ENCODE assay signal across 22 cellular contexts in genomic region chr4:91128519-91128918, GRCh38.
DNase-seq lines count a peak whose midpoint lies in the region; FAIRE-seq and TF ChIP-seq lines count a peak whose summit lies in the region.
"Had no signal": no experiment of that assay in that cellular context is flagged by ENCODE, and none has a peak within 500 bp of the region (broad histone marks: within the 10 kb centered on the region; RNA-seq: fewer than 3 reads in every experiment).

No MANE protein-coding gene starts in this region.

- H3K27me3 ChIP-seq in H1 (replicated peaks in 1 of 4; ENCODE audit: control insufficient read depth in 3 of 4, extremely low read depth in 1 of 4, insufficient read depth in 3 of 4, low read length in 3 of 4) (no peaks in the 10 kb centered on the region), left ventricle myocardium inferior (ENCODE audit: low read depth) (no peaks in the 10 kb centered on the region)

- peaks cover 0 to 5% (median 0%) of the 10 kb centered on the region in 4 experiments; a peak in 1 of 7 replicates for H3K4me1 ChIP-seq in H1 (replicated peaks in 1 of 4; ENCODE audit: control insufficient read depth in 3 of 4, insufficient read depth in 4 of 4, low read length in 3 of 4)
- peaks cover 21% of the 10 kb centered on the region for H3K4me1 ChIP-seq in left ventricle myocardium inferior
- H3K4me1 ChIP-seq: BE2C had no signal

- H3K27ac ChIP-seq in H1 (ENCODE audit: low read depth, low read length): no peak overlapping the region
- peak overlapping the region; percentile 50 for H3K27ac ChIP-seq in left ventricle myocardium inferior (replicated peaks)

- H3K4me1 Mint-ChIP-seq in glutamatergic neuron (ENCODE audit: low read depth, unreplicated experiment): peaks cover 15% of the 10 kb centered on the region
- H3K4me1 Mint-ChIP-seq in nephron: peaks cover 7% of the 10 kb centered on the region
- H3K4me1 Mint-ChIP-seq in activated CD4-positive, alpha-beta memory T cell treated with anti-CD3 and anti-CD28 coated beads, Interleukin-2, amount 10 ng/mL, durations not matched to agents 7 days and 5 days: no peaks in the 10 kb centered on the region
- H3K4me1 Mint-ChIP-seq: CD4-positive, CD25-positive, alpha-beta regulatory T cell; CD8-positive, alpha-beta memory T cell had no signal

- H3K27ac Mint-ChIP-seq in glutamatergic neuron (ENCODE audit: unreplicated experiment) (peak overlapping the region; percentile 60), nephron (peak overlapping the region; percentile 2 to 82 (median 78))
- no peak overlapping the region for H3K27ac Mint-ChIP-seq in activated CD4-positive, alpha-beta memory T cell treated with anti-CD3 and anti-CD28 coated beads, Interleukin-2, amount 10 ng/mL, durations not matched to agents 7 days and 5 days
- H3K27ac Mint-ChIP-seq: CD4-positive, CD25-positive, alpha-beta regulatory T cell; CD8-positive, alpha-beta memory T cell had no signal

- H3K9me3 Mint-ChIP-seq in glutamatergic neuron (ENCODE audit: unreplicated experiment): no peaks in the 10 kb centered on the region
- H3K9me3 Mint-ChIP-seq in nephron: no peaks in the 10 kb centered on the region
- H3K9me3 Mint-ChIP-seq in activated CD4-positive, alpha-beta memory T cell treated with anti-CD3 and anti-CD28 coated beads, Interleukin-2, amount 10 ng/mL, durations not matched to agents 7 days and 5 days: no peaks in the 10 kb centered on the region
- H3K9me3 Mint-ChIP-seq: H9 had no signal

- DNase-seq in H1 (ENCODE audit: low read depth in 1 of 2, low spot score in 2 of 2): no peak
- DNase-seq in glutamatergic neuron: no peak
- DNase-seq in left ventricle myocardium inferior: no peak
- no peak for DNase-seq in NOMO-1 treated with DMSO at 0.1 percent for 48 hours (lab: John Stamatoyannopoulos, UW; ENCODE audit: unreplicated experiment)
- DNase-seq in SIG-M5 (lab: John Stamatoyannopoulos, UW): no peak
- DNase-seq in activated CD4-positive, alpha-beta memory T cell treated with anti-CD3 and anti-CD28 coated beads, Interleukin-2, amount 10 ng/mL, durations not matched to agents 7 days and 5 days: no peak
- DNase-seq: ACHN; BE2C; C1 segment of cervical spinal cord; CD4-positive, CD25-positive, alpha-beta regulatory T cell; CD8-positive, alpha-beta memory T cell; COR-L47; DMS 273 treated with DMSO at 0.1 percent for 48 hours; DMS53; DND-41; EL; GOT3; H9 had no signal

- no peak overlapping the region for H3K56ac ChIP-seq in H1 (replicated peaks; ENCODE audit: insufficient read length, low read depth, low read length)

- TF ChIP-seq POLR2A in H1 (IDR thresholded peaks at IDR 0.05; ENCODE audit: control extremely low read depth in 1 of 2, low read depth in 2 of 2, low read length in 2 of 2): no peak

- intact Hi-C loops in left ventricle myocardium inferior (cut with micrococcal nuclease): no loop called here

- no peak overlapping the region for H3K4ac ChIP-seq in H1 (replicated peaks; ENCODE audit: insufficient read length, low read depth, low read length)

- H3K79me1 ChIP-seq in H1 (ENCODE audit: low read depth, low read length): no peaks in the 10 kb centered on the region

- TF ChIP-seq CTCF in H1 (IDR thresholded peaks at IDR 0.05; ENCODE audit: control extremely low read depth in 1 of 3, insufficient read depth in 1 of 3, low read depth in 1 of 3, low read length in 3 of 3) (no peak), glutamatergic neuron (IDR thresholded peaks at IDR 0.05; ENCODE audit: partially characterized antibody, unreplicated experiment) (no peak), left ventricle myocardium inferior (IDR thresholded peaks at IDR 0.05; ENCODE audit: borderline replicate concordance) (no peak), nephron (IDR thresholded peaks at IDR 0.05; ENCODE audit: unreplicated experiment in 3 of 3) (no peak)

- no peak overlapping the region for H3K4me2 ChIP-seq in H1 (ENCODE audit: insufficient read depth in 1 of 2, low read depth in 2 of 2, low read length in 2 of 2)

- TF ChIP-seq RAD21 in H1 (IDR thresholded peaks at IDR 0.05 in 1 of 2, conservative IDR thresholded peaks at IDR 0.05 in 1 of 2; ENCODE audit: low read depth in 2 of 2, low read length in 2 of 2): no peak

- no peaks in the 10 kb centered on the region for H3K9me3 ChIP-seq in H1 (ENCODE audit: insufficient read depth in 2 of 2, low read depth in 1 of 2, low read length in 1 of 2)
- no peaks in the 10 kb centered on the region for H3K9me3 ChIP-seq in left ventricle myocardium inferior (replicated peaks)
- H3K9me3 ChIP-seq: BE2C had no signal

- H3K27me3 Mint-ChIP-seq in glutamatergic neuron (ENCODE audit: unreplicated experiment) (no peaks in the 10 kb centered on the region), nephron (ENCODE audit: low read depth) (no peaks in the 10 kb centered on the region)
- H3K27me3 Mint-ChIP-seq in activated CD4-positive, alpha-beta memory T cell treated with anti-CD3 and anti-CD28 coated beads, Interleukin-2, amount 10 ng/mL, durations not matched to agents 7 days and 5 days: no peaks in the 10 kb centered on the region
- H3K27me3 Mint-ChIP-seq: CD4-positive, CD25-positive, alpha-beta regulatory T cell; CD8-positive, alpha-beta memory T cell had no signal

- no peak overlapping the region for H2BK20ac ChIP-seq in H1 (ENCODE audit: low read length)

- H2BK5ac ChIP-seq in H1 (ENCODE audit: low read depth, low read length): no peak overlapping the region

- H3K14ac ChIP-seq in H1 (ENCODE audit: insufficient read length): no peak overlapping the region

- no peaks in the 10 kb centered on the region for H4K20me1 ChIP-seq in H1 (replicated peaks in 1 of 2; ENCODE audit: control insufficient read depth in 1 of 2, insufficient read depth in 2 of 2, low read length in 2 of 2)

- CTCF ChIA-PET in H1 (lab: Charles Lee; ENCODE audit: partially characterized antibody): interaction anchor here (1.2 kb wide), 1 partner anchor 12 kb away, joined by 3 read pairs; no protein-coding TSS in a partner anchor
- CTCF ChIA-PET in activated CD4-positive, alpha-beta memory T cell treated with anti-CD3 and anti-CD28 coated beads, Interleukin-2, amount 10 ng/mL, durations not matched to agents 7 days and 5 days (lab: Charles Lee): no interaction called here

- no peak for FAIRE-seq in H1 (lab: Jason Lieb, UNC)
- FAIRE-seq: A204.1, GM12878, HepG2 had no signal

- H2BK120ac ChIP-seq in H1 (replicated peaks; ENCODE audit: low read depth, low read length): no peak overlapping the region

- no peak overlapping the region for H2BK15ac ChIP-seq in H1 (ENCODE audit: low read length)

- H3K23ac ChIP-seq in H1 (ENCODE audit: insufficient read length): no peak overlapping the region

- no peak for TF ChIP-seq EP300 in H1 (IDR thresholded peaks at IDR 0.05; ENCODE audit: borderline replicate concordance in 1 of 2, low read depth in 2 of 2, low read length in 2 of 2)

- H3K4me3 Mint-ChIP-seq in glutamatergic neuron (ENCODE audit: unreplicated experiment) (no peak overlapping the region), nephron (no peak overlapping the region)
- no peak overlapping the region for H3K4me3 Mint-ChIP-seq in activated CD4-positive, alpha-beta memory T cell treated with anti-CD3 and anti-CD28 coated beads, Interleukin-2, amount 10 ng/mL, durations not matched to agents 7 days and 5 days
- H3K4me3 Mint-ChIP-seq: CD4-positive, CD25-positive, alpha-beta regulatory T cell; CD8-positive, alpha-beta memory T cell; H9 had no signal

- 91% methylated on average over 4 of the region's 4 CpGs; no CpG with 5 or more reads in 1 of the 2 experiments for WGBS in H1 (ENCODE audit: extremely low coverage in 1 of 2, insufficient coverage in 1 of 2, insufficient read length in 1 of 2, insufficient replicate concordance in 2 of 2, low coverage in 1 of 2, low lambda C conversion rate in 2 of 2, missing lambda C conversion rate in 1 of 2), 2 experiments

- H3K36me3 Mint-ChIP-seq in glutamatergic neuron (ENCODE audit: unreplicated experiment) (no peaks in the 10 kb centered on the region), nephron (ENCODE audit: low read depth) (no peaks in the 10 kb centered on the region)
- no peaks in the 10 kb centered on the region for H3K36me3 Mint-ChIP-seq in activated CD4-positive, alpha-beta memory T cell treated with anti-CD3 and anti-CD28 coated beads, Interleukin-2, amount 10 ng/mL, durations not matched to agents 7 days and 5 days (ENCODE audit: low read depth)
- H3K36me3 Mint-ChIP-seq: CD4-positive, CD25-positive, alpha-beta regulatory T cell; CD8-positive, alpha-beta memory T cell had no signal

- no peak overlapping the region for H4K5ac ChIP-seq in H1 (ENCODE audit: insufficient read length, low read depth, low read length)

- no peak overlapping the region for H3K9ac ChIP-seq in H1 (replicated peaks in 1 of 4; ENCODE audit: extremely low read depth in 1 of 4, low read depth in 3 of 4, low read length in 3 of 4)

- no peak overlapping the region for H4K91ac ChIP-seq in H1 (replicated peaks; ENCODE audit: insufficient read length, low read length)

- no peak overlapping the region for H3K18ac ChIP-seq in H1 (ENCODE audit: extremely low read depth, low read length)

- H2AK5ac ChIP-seq in H1 (ENCODE audit: low read depth, low read length): no peak overlapping the region

- POLR2A ChIA-PET in H1 (lab: Charles Lee; ENCODE audit: partially characterized antibody): no interaction called here
- POLR2A ChIA-PET in activated CD4-positive, alpha-beta memory T cell treated with anti-CD3 and anti-CD28 coated beads, Interleukin-2, amount 10 ng/mL, durations not matched to agents 7 days and 5 days (lab: Charles Lee): no interaction called here

- no peaks in the 10 kb centered on the region for H3K79me2 ChIP-seq in H1 (ENCODE audit: control insufficient read depth in 1 of 2, insufficient read depth in 2 of 2, low read length in 2 of 2)

- H3K4me3 ChIP-seq in H1 (ENCODE audit: extremely low read depth in 1 of 4, insufficient read depth in 2 of 4, low read depth in 3 of 4, low read length in 4 of 4) (no peak overlapping the region), left ventricle myocardium inferior (no peak overlapping the region)
- H3K4me3 ChIP-seq: GM12878 had no signal

- H3K23me2 ChIP-seq in H1 (ENCODE audit: low read depth, low read length): no peaks in the 10 kb centered on the region

- H3K36me3 ChIP-seq in H1 (ENCODE audit: control insufficient read depth in 2 of 4, insufficient read depth in 4 of 4, low read length in 3 of 4) (no peaks in the 10 kb centered on the region), left ventricle myocardium inferior (no peaks in the 10 kb centered on the region)
- H3K36me3 ChIP-seq: BE2C had no signal

- H2BK12ac ChIP-seq in H1 (ENCODE audit: low read depth, low read length): no peak overlapping the region

- H4K8ac ChIP-seq in H1 (ENCODE audit: extremely low read depth, insufficient read depth, low read length): no peak overlapping the region

- H2AFZ ChIP-seq in H1 (ENCODE audit: low read length): peak overlapping the region; percentile 28; the same call in 1 of the 2 replicates

TF ChIP-seq in H1, 55 proteins besides CTCF, POLR2A, EP300 and RAD21 (continues in another document):
- TF ChIP-seq FOSL1 (IDR thresholded peaks at IDR 0.05; ENCODE audit: insufficient read depth, low read depth, low read length) (no peak), EGR1 (IDR thresholded peaks at IDR 0.05; ENCODE audit: borderline replicate concordance, low read depth, low read length) (no peak), TAF1 (IDR thresholded peaks at IDR 0.05; ENCODE audit: low read depth, low read length) (no peak), ASH2L (IDR thresholded peaks at IDR 0.05; ENCODE audit: low read length) (no peak), SP1 (IDR thresholded peaks at IDR 0.05; ENCODE audit: low read depth, low read length) (no peak)
